Comparison of ENCODE assay signal across 8 cellular contexts in genomic region chr2:64273524-64274398, GRCh38.
DNase-seq lines count a peak whose midpoint lies in the region; ATAC-seq and TF ChIP-seq lines count a peak whose summit lies in the region.

No MANE protein-coding gene starts in this region.

- no peak overlapping the region for H3K9ac ChIP-seq in IMR-90 (ENCODE audit: low read depth, low read length)

- no peaks in the 10 kb centered on the region for H3K79me1 ChIP-seq in IMR-90 (ENCODE audit: low read depth in 1 of 2, low read length in 2 of 2)

- peak overlapping the region; percentile 29 for H4K91ac ChIP-seq in IMR-90 (ENCODE audit: insufficient read depth, low read depth, low read length)

- peaks cover 21% of the 10 kb centered on the region for H3K4me1 Mint-ChIP-seq in activated CD4-positive, alpha-beta T cell treated with anti-CD3 and anti-CD28 coated beads, Interleukin-2, amount 10 ng/mL, durations not matched to agents 24 days and 14 days

- H2AK9ac ChIP-seq in IMR-90 (replicated peaks; ENCODE audit: low read depth, low read length, poor library complexity) = no peak overlapping the region

- peak overlapping the region; percentile 14; the same call in 1 of the 2 replicates for H3K23ac ChIP-seq in IMR-90 (ENCODE audit: low read depth, low read length)

- no peaks in the 10 kb centered on the region for H3K27me3 ChIP-seq in IMR-90 (ENCODE audit: control insufficient read depth, insufficient read depth, low read length)

- H3K27ac ChIP-seq in IMR-90 (ENCODE audit: insufficient read depth, low read length) (peak overlapping the region; percentile 31), substantia nigra (ENCODE audit: low read depth, low read length, poor library complexity, severe bottlenecking) (peak overlapping the region; percentile 52)

- TF ChIP-seq RAD21 in IMR-90 (IDR thresholded peaks at IDR 0.05; ENCODE audit: low read length) = no peak

- peaks cover 12% of the 10 kb centered on the region for H3K9me3 Mint-ChIP-seq in activated CD4-positive, alpha-beta T cell treated with anti-CD3 and anti-CD28 coated beads, Interleukin-2, amount 10 ng/mL, durations not matched to agents 24 days and 14 days

- no peak overlapping the region for H3K4me3 Mint-ChIP-seq in activated CD4-positive, alpha-beta T cell treated with anti-CD3 and anti-CD28 coated beads, Interleukin-2, amount 10 ng/mL, durations not matched to agents 24 days and 14 days

- H3K27ac Mint-ChIP-seq in activated CD4-positive, alpha-beta T cell treated with anti-CD3 and anti-CD28 coated beads, Interleukin-2, amount 10 ng/mL, durations not matched to agents 24 days and 14 days = no peak overlapping the region

- H2BK15ac ChIP-seq in IMR-90 (ENCODE audit: low read depth, low read length) = peak overlapping the region; percentile 5; the same call in 2 of the 3 replicates

- H3K36me3 Mint-ChIP-seq in activated CD4-positive, alpha-beta T cell treated with anti-CD3 and anti-CD28 coated beads, Interleukin-2, amount 10 ng/mL, durations not matched to agents 24 days and 14 days (ENCODE audit: low read depth) = no peaks in the 10 kb centered on the region

- H2BK20ac ChIP-seq in IMR-90 (ENCODE audit: low read depth, low read length) = peak overlapping the region; percentile 44

- peaks cover 23% of the 10 kb centered on the region for H3K9me1 ChIP-seq in IMR-90 (ENCODE audit: insufficient read depth, low read length)

- dilution Hi-C loops in IMR-90 (cut with HindIII; ENCODE audit: low sequenced_read_pairs, unreplicated experiment) = no loop called here

- in situ Hi-C loops in ACHN (cut with HindIII; ENCODE audit: low pct_ligation_motif_present, low pct_unique_long_range_greater_than_20kb, low sequenced_read_pairs) = no loop called here
- in situ Hi-C loops in IMR-90 (cut with MboI; ENCODE audit: low sequenced_read_pairs) = no loop called here
- in situ Hi-C loops in astrocyte of the spinal cord (cut with HindIII; ENCODE audit: low sequenced_read_pairs) = no loop called here

- no peaks in the 10 kb centered on the region for H4K20me1 ChIP-seq in IMR-90 (ENCODE audit: insufficient read depth, low read length)

- H2BK5ac ChIP-seq in IMR-90 (ENCODE audit: low read depth, low read length, poor library complexity, severe bottlenecking) = peak overlapping the region; percentile 31

- H4K8ac ChIP-seq in IMR-90 (ENCODE audit: low read depth in 2 of 2, low read length in 2 of 2) = peak overlapping the region in 1 of 2 experiments; percentile 32; a peak in 1 of 4 replicates

- peaks cover 27% of the 10 kb centered on the region for H3K4me1 ChIP-seq in IMR-90 (ENCODE audit: control insufficient read depth, insufficient read depth, low read length)

- no peak overlapping the region; the same call in none of the 2 replicates for H3K14ac ChIP-seq in IMR-90 (replicated peaks; ENCODE audit: low read depth, low read length)

- H3K4me2 ChIP-seq in IMR-90 (ENCODE audit: low read depth, low read length) = no peak overlapping the region

- WGBS in IMR-90 (ENCODE audit: extremely low coverage in 2 of 2, insufficient read length in 1 of 2), 2 experiments = 70% methylated on average over 2 of the region's 6 CpGs; no CpG with 5 or more reads in 1 of the 2 experiments

- H3K27me3 Mint-ChIP-seq in activated CD4-positive, alpha-beta T cell treated with anti-CD3 and anti-CD28 coated beads, Interleukin-2, amount 10 ng/mL, durations not matched to agents 24 days and 14 days = no peaks in the 10 kb centered on the region

- POLR2A ChIA-PET in IMR-90 (lab: Charles Lee; ENCODE audit: unreplicated experiment) = no interaction called here

- H3K9me3 ChIP-seq in IMR-90 (ENCODE audit: control insufficient read depth, insufficient read depth, low read length) = no peaks in the 10 kb centered on the region

- peak; percentile 93 for DNase-seq in ACHN
- DNase-seq in IMR-90 = peak; percentile 89
- peak; percentile 87 for DNase-seq in astrocyte of the spinal cord (ENCODE audit: low read depth, low spot score)
- peak; percentile 93 for DNase-seq in kidney glomerular epithelial cell (lab: John Stamatoyannopoulos, UW)
- DNase-seq in substantia nigra (lab: John Stamatoyannopoulos, UW) = peak in 10 of 49 donors; percentile 7 to 59 (median 14)
- no peak for DNase-seq in activated CD4-positive, alpha-beta T cell treated with anti-CD3 and anti-CD28 coated beads, Interleukin-2, amount 10 ng/mL, durations not matched to agents 24 days and 14 days
- no peak for DNase-seq in NCI-H1694 (lab: John Stamatoyannopoulos, UW)
- no peak for DNase-seq in SHP77 (lab: John Stamatoyannopoulos, UW)

- H2AFZ ChIP-seq in IMR-90 (replicated peaks; ENCODE audit: low read length, poor library complexity) = peak overlapping the region; percentile 38

- no TSS peak for BruUV-seq in IMR-90 (replicated peaks; lab: Mats Ljungman, UMichigan)

- H3K36me3 ChIP-seq in IMR-90 (ENCODE audit: control insufficient read depth, insufficient read depth, low read length) = no peaks in the 10 kb centered on the region

- no peak overlapping the region for H3K4me3 ChIP-seq in IMR-90 (ENCODE audit: insufficient read depth, low read depth, low read length)
- no peak overlapping the region for H3K4me3 ChIP-seq in astrocyte of the spinal cord (ENCODE audit: low read depth, low read length)

- no peak overlapping the region for H3K56ac ChIP-seq in IMR-90 (ENCODE audit: extremely low read depth, insufficient read depth, low read length)

- TF ChIP-seq POLR2A in IMR-90 (IDR thresholded peaks at IDR 0.05; ENCODE audit: low read depth, low read length) = no peak

- TF ChIP-seq CTCF in IMR-90 (conservative IDR thresholded peaks at IDR 0.05; ENCODE audit: low read depth, low read length) (no peak), astrocyte of the spinal cord (IDR thresholded peaks at IDR 0.05; ENCODE audit: low read depth, low read length) (no peak)

- H3K4ac ChIP-seq in IMR-90 (ENCODE audit: low read depth, low read length) = peak overlapping the region; percentile 51

- H2AK5ac ChIP-seq in IMR-90 (ENCODE audit: low read depth, low read length) = peak overlapping the region; percentile 74

- H2BK120ac ChIP-seq in IMR-90 (ENCODE audit: low read depth, low read length) = peak overlapping the region; percentile 78

- peak overlapping the region; percentile 71; the same call in 1 of the 2 replicates for H4K5ac ChIP-seq in IMR-90 (ENCODE audit: low read depth, low read length)

- ATAC-seq in IMR-90 (ENCODE audit: low read depth) = peak; percentile 61

- CTCF ChIA-PET in IMR-90 (lab: Yijun Ruan, JAX) = no interaction called here

- intact Hi-C loops in IMR-90 (cut with micrococcal nuclease) = no loop called here
- intact Hi-C loops in activated CD4-positive, alpha-beta T cell treated with anti-CD3 and anti-CD28 coated beads, Interleukin-2, amount 10 ng/mL, durations not matched to agents 24 days and 14 days (cut with micrococcal nuclease) = no loop called here

- peak overlapping the region; percentile 62 for H3K18ac ChIP-seq in IMR-90 (ENCODE audit: low read depth, low read length)

TF ChIP-seq in IMR-90, 13 proteins besides CTCF, POLR2A, EP300 and RAD21:
- TF ChIP-seq NFE2L2 (IDR thresholded peaks at IDR 0.05; ENCODE audit: low read depth, low read length) (no peak), RCOR1 (IDR thresholded peaks at IDR 0.05; ENCODE audit: insufficient replicate concordance, low read length) (no peak), SMC3 (IDR thresholded peaks at IDR 0.05; ENCODE audit: low read depth, low read length) (no peak), CEBPB (IDR thresholded peaks at IDR 0.05; ENCODE audit: low read depth, low read length) (peak; percentile 97), FOS (IDR thresholded peaks at IDR 0.05; ENCODE audit: low read depth, low read length) (0 out of 2 replicates have a peak, but pooled peaks have one; percentile 16)
- TF ChIP-seq, protein P1, sequence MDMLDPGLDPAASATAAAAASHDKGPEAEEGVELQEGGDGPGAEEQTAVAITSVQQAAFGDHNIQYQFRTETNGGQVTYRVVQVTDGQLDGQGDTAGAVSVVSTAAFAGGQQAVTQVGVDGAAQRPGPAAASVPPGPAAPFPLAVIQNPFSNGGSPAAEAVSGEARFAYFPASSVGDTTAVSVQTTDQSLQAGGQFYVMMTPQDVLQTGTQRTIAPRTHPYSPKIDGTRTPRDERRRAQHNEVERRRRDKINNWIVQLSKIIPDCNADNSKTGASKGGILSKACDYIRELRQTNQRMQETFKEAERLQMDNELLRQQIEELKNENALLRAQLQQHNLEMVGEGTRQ (IDR thresholded peaks at IDR 0.05; ENCODE audit: low read depth, low read length) = no peak

Comparison
In these comparisons a context has a peak if more than half of its experiments do, and no peak if none do; other contexts are left out.
1. DNase-seq: peak in ACHN (single experiment), IMR-90 (single experiment), astrocyte of the spinal cord (single experiment) and kidney glomerular epithelial cell (single experiment); none in activated CD4-positive, alpha-beta T cell treated with anti-CD3 and anti-CD28 coated beads, Interleukin-2, amount 10 ng/mL, durations not matched to agents 24 days and 14 days (single experiment), NCI-H1694 (single experiment) and SHP77 (0 of 2).